Comparison of ENCODE assay signal across 7 cellular contexts in the genomic region with DNA sequence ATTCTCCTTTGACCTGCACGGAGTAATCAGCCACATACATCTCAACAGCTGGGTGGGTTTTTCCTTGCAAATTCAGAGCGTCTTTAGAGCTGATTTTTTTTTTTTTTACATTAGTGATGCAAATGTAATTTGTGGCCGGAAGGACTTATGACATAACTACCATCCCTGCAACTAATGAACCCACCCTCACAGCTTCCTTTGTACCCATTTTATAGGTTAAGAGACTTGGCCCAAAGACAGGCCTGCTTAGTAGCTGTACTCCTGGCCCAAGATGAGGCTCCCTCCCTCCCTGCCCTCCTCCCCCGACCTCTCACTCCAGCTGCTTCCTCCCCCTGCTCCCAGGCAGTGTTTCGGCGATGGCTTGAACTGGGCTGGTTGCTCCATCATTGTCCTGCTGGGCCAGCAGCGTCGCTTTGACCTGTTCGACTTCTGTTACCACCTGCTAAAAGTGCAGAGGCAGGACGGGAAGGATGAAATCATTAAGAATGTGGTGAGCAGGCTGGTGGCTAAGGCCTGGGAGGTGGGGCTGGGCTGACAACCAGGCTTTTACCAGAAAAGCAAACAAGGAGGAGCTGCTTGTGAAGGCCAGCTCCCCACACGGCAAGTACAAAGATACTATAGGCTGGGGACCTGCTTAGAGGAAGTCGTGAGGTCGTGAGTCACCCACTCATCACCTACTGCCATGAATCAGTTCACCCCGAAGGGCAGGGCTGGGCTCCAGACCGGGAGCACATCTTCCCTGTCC.
DNase-seq lines count a peak whose midpoint lies in the region; TF ChIP-seq lines count a peak whose summit lies in the region.

No MANE protein-coding gene starts in this region.

- no peak overlapping the region for H3K4me3 ChIP-seq in LNCaP clone FGC (ENCODE audit: low read depth, low read length)

- DNase-seq in LNCaP clone FGC (ENCODE audit: low read depth) (peak; percentile 51), fibroblast of peridontal ligament (ENCODE audit: extremely low read depth) (peak; percentile 60), NCI-H1694 (lab: John Stamatoyannopoulos, UW) (no peak), NCI-H2029 (lab: John Stamatoyannopoulos, UW) (no peak), nucleus accumbens (lab: John Stamatoyannopoulos, UW) (no peak)
- peak; percentile 25 to 47 (median 36) for DNase-seq in activated CD8-positive, alpha-beta memory T cell treated with anti-CD3 and anti-CD28 coated beads for 48 hours (ENCODE audit: low read depth in 2 of 3, low spot score in 2 of 3)
- DNase-seq in stimulated activated CD4-positive, alpha-beta T cell treated with anti-CD3 and anti-CD28 coated beads, Interleukin-2, amount 100 ng/mL, for 48 hours, result peak; percentile 32 to 59

- TF ChIP-seq CTCF in LNCaP clone FGC (IDR thresholded peaks at IDR 0.05; ENCODE audit: control insufficient read depth, extremely low read depth, insufficient read depth), result no peak

Comparison
In these comparisons a context has a peak if more than half of its experiments do, and no peak if none do; other contexts are left out.
1. DNase-seq: peak in LNCaP clone FGC (single experiment), activated CD8-positive, alpha-beta memory T cell treated with anti-CD3 and anti-CD28 coated beads for 48 hours (3 of 3), fibroblast of peridontal ligament (single experiment) and stimulated activated CD4-positive, alpha-beta T cell treated with anti-CD3 and anti-CD28 coated beads, Interleukin-2, amount 100 ng/mL, for 48 hours (2 of 2); none in NCI-H1694 (single experiment), NCI-H2029 (single experiment) and nucleus accumbens (0 of 56).